ENCODE assay signal across 10 cellular contexts in the genomic region with DNA sequence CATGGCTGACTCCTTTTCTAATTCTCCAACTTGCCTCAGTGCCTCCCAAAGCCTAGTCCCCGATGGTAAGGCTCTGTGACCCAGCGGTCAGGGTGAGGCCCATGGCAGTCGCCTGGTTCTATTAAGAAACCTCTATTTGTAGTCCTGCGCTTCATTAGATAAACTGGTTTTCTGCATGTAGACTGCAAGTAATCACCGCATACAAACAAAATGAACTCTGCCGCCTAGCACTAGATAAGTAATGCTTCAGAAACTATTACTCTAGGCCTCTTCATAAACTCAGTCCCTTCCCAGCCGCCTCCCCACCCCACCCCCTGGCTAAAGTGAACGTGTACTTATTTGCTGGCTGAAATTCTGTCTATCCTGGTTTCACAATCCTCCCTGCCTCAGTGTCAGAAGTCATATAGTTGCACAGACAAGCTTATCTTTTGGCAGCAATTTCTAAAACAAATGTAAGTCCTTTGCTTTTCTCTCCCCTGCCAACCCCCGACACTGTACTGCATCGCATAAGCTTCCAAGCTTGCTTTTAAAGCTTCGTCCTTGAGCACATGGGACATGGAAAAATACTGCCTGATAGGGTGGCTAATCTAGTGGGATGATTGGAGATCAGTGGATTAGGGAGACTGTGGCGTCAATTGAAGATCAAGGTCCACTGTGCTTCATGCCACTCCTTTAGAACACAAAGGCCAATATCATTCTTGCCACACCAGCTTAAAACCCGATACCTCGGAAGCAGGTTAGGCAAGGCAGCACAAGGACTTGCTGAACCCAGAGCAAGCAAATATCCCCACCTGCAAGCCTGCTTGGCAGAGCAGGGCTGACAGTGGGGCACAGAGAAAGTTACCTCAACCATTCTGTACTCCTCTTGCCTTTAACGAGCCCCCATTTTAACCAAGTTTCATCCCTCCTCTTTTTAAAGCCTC.
A peak's percentile ranks its signal among the peaks of the same experiment; 100 is the strongest.
DNase-seq lines count a peak whose midpoint lies in the region; ATAC-seq, FAIRE-seq and TF ChIP-seq lines count a peak whose summit lies in the region.
"Had no signal": no experiment of that assay in that cellular context is flagged by ENCODE, and none has a peak within 500 bp of the region (broad histone marks: within the 10 kb centered on the region; RNA-seq: fewer than 3 reads in every experiment).

No MANE protein-coding gene starts in this region.

- H3K27ac ChIP-seq in GM23338 (ENCODE audit: low read depth) (peak overlapping the region; percentile 88), small intestine (ENCODE audit: low read depth in 1 of 2, low read length in 1 of 2) (peak overlapping the region; percentile 99 to 100)

- H3K27me3 ChIP-seq in GM23338 (ENCODE audit: insufficient read depth) (no peaks in the 10 kb centered on the region), small intestine (ENCODE audit: control insufficient read depth in 2 of 2, insufficient read depth in 2 of 2, low read length in 2 of 2) (no peaks in the 10 kb centered on the region)

- no peaks in the 10 kb centered on the region for H4K20me1 ChIP-seq in GM23338 (replicated peaks; ENCODE audit: insufficient read depth)

- no peaks in the 10 kb centered on the region for H3K36me3 ChIP-seq in GM23338 (ENCODE audit: insufficient read depth)
- no peaks in the 10 kb centered on the region for H3K36me3 ChIP-seq in small intestine (ENCODE audit: control insufficient read depth in 2 of 2, insufficient read depth in 2 of 2, low read length in 2 of 2)

- peaks cover 43% of the 10 kb centered on the region for H3K4me1 Mint-ChIP-seq in GM23338
- peaks cover 50 to 67% of the 10 kb centered on the region in 2 donors for H3K4me1 Mint-ChIP-seq in immature natural killer cell

- H3K79me2 ChIP-seq in GM23338 (replicated peaks; ENCODE audit: insufficient read depth): no peaks in the 10 kb centered on the region

- in situ Hi-C loops in ACHN (cut with HindIII; ENCODE audit: low pct_ligation_motif_present, low pct_unique_long_range_greater_than_20kb, low sequenced_read_pairs): no loop called here

- 10 to 49% (median 34%) methylated on average over 15 of the region's 15 CpGs for WGBS in small intestine, 3 donors

- DNase-seq in GM23338 (ENCODE audit: low spot score): no peak
- peak; percentile 97 for DNase-seq in amniotic epithelial cell (ENCODE audit: low read depth)
- no peak for DNase-seq in immature natural killer cell
- DNase-seq in small intestine: peak; percentile 100
- no peak for DNase-seq in H54 (ENCODE audit: insufficient read length, low spot score)
- DNase-seq in NK-92 (lab: John Stamatoyannopoulos, UW; ENCODE audit: unreplicated experiment): no peak
- DNase-seq in ACHN: no peak
- DNase-seq: KBM-7 had no signal

- H3K9me3 Mint-ChIP-seq in GM23338 (no peaks in the 10 kb centered on the region), immature natural killer cell (no peaks in the 10 kb centered on the region)

- H3K4me3 ChIP-seq in GM23338: no peak overlapping the region
- H3K4me3 ChIP-seq in small intestine (ENCODE audit: low read depth in 1 of 2, low read length in 2 of 2): peak overlapping the region in 1 of 2 donors; percentile 17

- 0 out of 2 replicates have a peak, but pooled peaks cover 3% of the 10 kb centered on the region for H3F3A ChIP-seq in GM23338 (replicated peaks; ENCODE audit: low read depth)

- no peak for TF ChIP-seq POLR2A in H54 (IDR thresholded peaks at IDR 0.05; ENCODE audit: low read depth, low read length)

- peaks cover 20% of the 10 kb centered on the region for H3K4me1 ChIP-seq in GM23338 (ENCODE audit: insufficient read depth)
- peaks cover 11 to 14% of the 10 kb centered on the region in 2 donors for H3K4me1 ChIP-seq in small intestine (ENCODE audit: control insufficient read depth in 2 of 2, insufficient read depth in 1 of 2, low read depth in 1 of 2, low read length in 1 of 2)

- no peaks in the 10 kb centered on the region; the same call in 2 of the 3 replicates for H3K36me3 Mint-ChIP-seq in GM23338 (ENCODE audit: low read depth)
- H3K36me3 Mint-ChIP-seq in immature natural killer cell: no peaks in the 10 kb centered on the region

- FAIRE-seq in small intestine (lab: Jason Lieb, UNC) (no peak), H54 (lab: Jason Lieb, UNC) (no peak)
- FAIRE-seq: G401.6 had no signal

- H3K27me3 Mint-ChIP-seq in GM23338 (ENCODE audit: insufficient read depth, low read depth, poor library complexity) (peaks cover 11% of the 10 kb centered on the region), immature natural killer cell (ENCODE audit: low read depth in 3 of 3) (peaks cover 1 to 3% (median 1%) of the 10 kb centered on the region in 3 donors)

- H3K9me3 ChIP-seq in small intestine (ENCODE audit: control insufficient read depth, low read depth): no peaks in the 10 kb centered on the region

- no peak overlapping the region; the same call in 2 of the 3 replicates for H3K4me3 Mint-ChIP-seq in GM23338
- H3K4me3 Mint-ChIP-seq in immature natural killer cell: peak overlapping the region; percentile 82 to 90 (median 89)

- peak overlapping the region; percentile 62 for H3K4me2 ChIP-seq in GM23338

- H2AFZ ChIP-seq in GM23338: peak overlapping the region; percentile 93

- H3K9me2 ChIP-seq in GM23338 (ENCODE audit: insufficient read depth): no peaks in the 10 kb centered on the region

- ATAC-seq in GM23338: no peak
- no peak for ATAC-seq in HG03039 (IDR thresholded peaks at IDR 0.05; ENCODE audit: unreplicated experiment)

- peak overlapping the region; percentile 97 for H3K27ac Mint-ChIP-seq in GM23338
- peak overlapping the region; percentile 73 to 95 (median 92) for H3K27ac Mint-ChIP-seq in immature natural killer cell

- no peak for TF ChIP-seq CTCF in GM23338 (conservative IDR thresholded peaks at IDR 0.05; ENCODE audit: low read depth in 2 of 2)

TF ChIP-seq in GM23338, 12 proteins besides CTCF, POLR2A, EP300 and RAD21 (continues in another document):
- TF ChIP-seq NANOG (IDR thresholded peaks at IDR 0.05; ENCODE audit: borderline replicate concordance) (no peak), JUNB (IDR thresholded peaks at IDR 0.05; ENCODE audit: unreplicated experiment) (no peak), STAT1 (IDR thresholded peaks at IDR 0.05; ENCODE audit: unreplicated experiment) (no peak)
- TF ChIP-seq, protein P1, sequence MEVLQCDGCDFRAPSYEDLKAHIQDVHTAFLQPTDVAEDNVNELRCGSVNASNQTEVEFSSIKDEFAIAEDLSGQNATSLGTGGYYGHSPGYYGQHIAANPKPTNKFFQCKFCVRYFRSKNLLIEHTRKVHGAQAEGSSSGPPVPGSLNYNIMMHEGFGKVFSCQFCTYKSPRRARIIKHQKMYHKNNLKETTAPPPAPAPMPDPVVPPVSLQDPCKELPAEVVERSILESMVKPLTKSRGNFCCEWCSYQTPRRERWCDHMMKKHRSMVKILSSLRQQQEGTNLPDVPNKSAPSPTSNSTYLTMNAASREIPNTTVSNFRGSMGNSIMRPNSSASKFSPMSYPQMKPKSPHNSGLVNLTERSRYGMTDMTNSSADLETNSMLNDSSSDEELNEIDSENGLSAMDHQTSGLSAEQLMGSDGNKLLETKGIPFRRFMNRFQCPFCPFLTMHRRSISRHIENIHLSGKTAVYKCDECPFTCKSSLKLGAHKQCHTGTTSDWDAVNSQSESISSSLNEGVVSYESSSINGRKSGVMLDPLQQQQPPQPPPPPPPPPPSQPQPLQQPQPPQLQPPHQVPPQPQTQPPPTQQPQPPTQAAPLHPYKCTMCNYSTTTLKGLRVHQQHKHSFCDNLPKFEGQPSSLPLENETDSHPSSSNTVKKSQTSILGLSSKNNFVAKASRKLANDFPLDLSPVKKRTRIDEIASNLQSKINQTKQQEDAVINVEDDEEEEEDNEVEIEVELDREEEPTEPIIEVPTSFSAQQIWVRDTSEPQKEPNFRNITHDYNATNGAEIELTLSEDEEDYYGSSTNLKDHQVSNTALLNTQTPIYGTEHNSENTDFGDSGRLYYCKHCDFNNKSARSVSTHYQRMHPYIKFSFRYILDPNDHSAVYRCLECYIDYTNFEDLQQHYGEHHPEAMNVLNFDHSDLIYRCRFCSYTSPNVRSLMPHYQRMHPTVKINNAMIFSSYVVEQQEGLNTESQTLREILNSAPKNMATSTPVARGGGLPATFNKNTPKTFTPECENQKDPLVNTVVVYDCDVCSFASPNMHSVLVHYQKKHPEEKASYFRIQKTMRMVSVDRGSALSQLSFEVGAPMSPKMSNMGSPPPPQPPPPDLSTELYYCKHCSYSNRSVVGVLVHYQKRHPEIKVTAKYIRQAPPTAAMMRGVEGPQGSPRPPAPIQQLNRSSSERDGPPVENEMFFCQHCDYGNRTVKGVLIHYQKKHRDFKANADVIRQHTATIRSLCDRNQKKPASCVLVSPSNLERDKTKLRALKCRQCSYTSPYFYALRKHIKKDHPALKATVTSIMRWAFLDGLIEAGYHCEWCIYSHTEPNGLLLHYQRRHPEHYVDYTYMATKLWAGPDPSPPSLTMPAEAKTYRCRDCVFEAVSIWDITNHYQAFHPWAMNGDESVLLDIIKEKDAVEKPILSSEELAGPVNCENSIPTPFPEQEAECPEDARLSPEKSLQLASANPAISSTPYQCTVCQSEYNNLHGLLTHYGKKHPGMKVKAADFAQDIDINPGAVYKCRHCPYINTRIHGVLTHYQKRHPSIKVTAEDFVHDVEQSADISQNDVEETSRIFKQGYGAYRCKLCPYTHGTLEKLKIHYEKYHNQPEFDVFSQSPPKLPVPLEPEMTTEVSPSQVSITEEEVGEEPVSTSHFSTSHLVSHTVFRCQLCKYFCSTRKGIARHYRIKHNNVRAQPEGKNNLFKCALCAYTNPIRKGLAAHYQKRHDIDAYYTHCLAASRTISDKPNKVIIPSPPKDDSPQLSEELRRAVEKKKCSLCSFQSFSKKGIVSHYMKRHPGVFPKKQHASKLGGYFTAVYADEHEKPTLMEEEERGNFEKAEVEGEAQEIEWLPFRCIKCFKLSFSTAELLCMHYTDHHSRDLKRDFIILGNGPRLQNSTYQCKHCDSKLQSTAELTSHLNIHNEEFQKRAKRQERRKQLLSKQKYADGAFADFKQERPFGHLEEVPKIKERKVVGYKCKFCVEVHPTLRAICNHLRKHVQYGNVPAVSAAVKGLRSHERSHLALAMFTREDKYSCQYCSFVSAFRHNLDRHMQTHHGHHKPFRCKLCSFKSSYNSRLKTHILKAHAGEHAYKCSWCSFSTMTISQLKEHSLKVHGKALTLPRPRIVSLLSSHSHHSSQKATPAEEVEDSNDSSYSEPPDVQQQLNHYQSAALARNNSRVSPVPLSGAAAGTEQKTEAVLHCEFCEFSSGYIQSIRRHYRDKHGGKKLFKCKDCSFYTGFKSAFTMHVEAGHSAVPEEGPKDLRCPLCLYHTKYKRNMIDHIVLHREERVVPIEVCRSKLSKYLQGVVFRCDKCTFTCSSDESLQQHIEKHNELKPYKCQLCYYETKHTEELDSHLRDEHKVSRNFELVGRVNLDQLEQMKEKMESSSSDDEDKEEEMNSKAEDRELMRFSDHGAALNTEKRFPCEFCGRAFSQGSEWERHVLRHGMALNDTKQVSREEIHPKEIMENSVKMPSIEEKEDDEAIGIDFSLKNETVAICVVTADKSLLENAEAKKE (CRISPR knock-in tag; IDR thresholded peaks at IDR 0.05): no peak

Comparison
In these comparisons a context has a peak if more than half of its experiments do, and no peak if none do; other contexts are left out.
1. DNase-seq: peak in amniotic epithelial cell (single experiment) and small intestine (single experiment); none in GM23338 (single experiment), immature natural killer cell (0 of 3), H54 (single experiment), NK-92 (single experiment) and ACHN (single experiment).